In the genomic region with DNA sequence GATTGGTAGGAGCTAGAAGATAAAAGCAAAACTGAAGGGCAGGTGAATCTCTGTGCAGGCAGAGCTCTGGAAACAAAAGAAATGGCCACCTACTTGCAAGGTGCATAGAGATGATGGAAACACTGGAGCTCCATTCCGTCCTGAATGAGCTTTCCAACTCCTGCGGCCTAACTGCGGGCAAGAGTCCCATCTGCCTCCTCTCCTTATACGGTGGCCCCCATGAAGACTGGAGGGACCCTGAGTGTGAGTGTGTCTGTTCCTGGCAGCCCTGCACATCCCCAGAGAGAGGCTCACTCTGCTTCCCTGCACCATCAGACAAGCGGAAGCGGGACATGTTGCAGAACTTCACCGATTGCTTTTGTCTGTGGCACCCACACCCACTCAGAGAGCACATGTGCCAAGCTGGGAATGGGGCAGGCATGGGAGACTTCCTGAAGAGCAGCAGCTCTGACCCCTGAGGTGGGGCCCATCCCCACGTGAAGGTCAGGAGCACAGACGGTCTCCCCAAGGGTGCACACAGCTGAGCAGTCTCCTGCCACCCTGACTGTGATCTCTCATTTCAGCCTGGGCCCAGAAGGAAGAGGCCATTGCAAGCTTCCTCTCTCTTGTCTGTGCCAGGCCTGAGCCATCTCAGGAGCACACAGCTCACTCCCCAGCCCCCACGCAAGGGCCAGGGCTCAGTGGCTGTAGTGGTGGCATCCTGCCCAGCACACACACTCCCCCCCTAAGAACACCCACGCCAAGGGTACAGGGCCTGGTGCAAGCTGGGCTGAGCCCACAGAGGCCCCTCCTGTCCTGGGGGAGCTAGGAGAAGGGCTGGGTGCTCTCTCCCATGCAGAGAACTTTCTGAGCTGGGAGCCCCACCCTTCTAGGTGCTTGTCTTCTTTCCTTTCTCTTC, we compare ENCODE assay signal across 1 cellular context.
TF ChIP-seq lines count a peak whose summit lies in the region.

No MANE protein-coding gene starts in this region.

TF ChIP-seq in HepG2, 621 proteins besides CTCF, POLR2A, EP300 and RAD21 (continued from another document and continues in another):
- TF ChIP-seq AKNA (CRISPR knock-in tag; IDR thresholded peaks at IDR 0.05; ENCODE audit: borderline replicate concordance) (no peak), ZNF510 (CRISPR knock-in tag; IDR thresholded peaks at IDR 0.05; ENCODE audit: low read depth) (no peak), ZNF446 (CRISPR knock-in tag; IDR thresholded peaks at IDR 0.05) (no peak), TEAD2 (CRISPR knock-in tag; IDR thresholded peaks at IDR 0.05) (no peak), MTF2 (CRISPR knock-in tag; IDR thresholded peaks at IDR 0.05; ENCODE audit: borderline replicate concordance) (no peak), ZNF512 (CRISPR knock-in tag; IDR thresholded peaks at IDR 0.05) (peak; percentile 95), ARHGAP35 (CRISPR knock-in tag; IDR thresholded peaks at IDR 0.05; ENCODE audit: borderline replicate concordance) (no peak), DRAP1 (CRISPR knock-in tag; IDR thresholded peaks at IDR 0.05) (0 out of 2 replicates have a peak, but pooled peaks have one; percentile 21), SIN3A (IDR thresholded peaks at IDR 0.05; ENCODE audit: borderline replicate concordance, low read depth, low read length) (no peak), IRF2 (CRISPR knock-in tag; IDR thresholded peaks at IDR 0.05) (0 out of 2 replicates have a peak, but pooled peaks have one; percentile 18), REL (CRISPR knock-in tag; conservative IDR thresholded peaks at IDR 0.05) (no peak), ZNF605 (CRISPR knock-in tag; IDR thresholded peaks at IDR 0.05) (no peak), TBX2 (CRISPR knock-in tag; IDR thresholded peaks at IDR 0.05; ENCODE audit: borderline replicate concordance) (no peak), SP4 (CRISPR knock-in tag; IDR thresholded peaks at IDR 0.05) (peak; percentile 62; the same call in 1 of the 2 replicates), ZNF292 (CRISPR knock-in tag; IDR thresholded peaks at IDR 0.05; ENCODE audit: borderline replicate concordance, low read depth) (peak; percentile 52; the same call in 1 of the 2 replicates), ZNF382 (CRISPR knock-in tag; IDR thresholded peaks at IDR 0.05; ENCODE audit: borderline replicate concordance) (no peak), XBP1 (CRISPR knock-in tag; IDR thresholded peaks at IDR 0.05) (no peak), AKAP8 (CRISPR knock-in tag; IDR thresholded peaks at IDR 0.05) (peak; percentile 63), ZNF556 (CRISPR knock-in tag; IDR thresholded peaks at IDR 0.05; ENCODE audit: borderline replicate concordance) (no peak), KLF13 (CRISPR knock-in tag; IDR thresholded peaks at IDR 0.05) (0 out of 2 replicates have a peak, but pooled peaks have one; percentile 48), TEF (CRISPR knock-in tag; IDR thresholded peaks at IDR 0.05) (no peak), ZNF281 (CRISPR knock-in tag; IDR thresholded peaks at IDR 0.05; ENCODE audit: borderline replicate concordance) (peak; percentile 24; the same call in 1 of the 2 replicates), NFRKB (IDR thresholded peaks at IDR 0.05) (no peak), KMT2B (CRISPR knock-in tag; IDR thresholded peaks at IDR 0.05) (no peak; the same call in 1 of the 2 replicates), TMF1 (CRISPR knock-in tag; IDR thresholded peaks at IDR 0.05; ENCODE audit: low read depth) (no peak; the same call in 1 of the 2 replicates), BRCA1 (CRISPR knock-in tag; IDR thresholded peaks at IDR 0.05) (no peak), SRSF4 (IDR thresholded peaks at IDR 0.05; ENCODE audit: low read depth, low read length, poor library complexity, severe bottlenecking) (no peak), SNRNP70 (IDR thresholded peaks at IDR 0.05; ENCODE audit: low read depth, low read length) (no peak), ZNF207 (IDR thresholded peaks at IDR 0.05; ENCODE audit: borderline replicate concordance) (no peak), ZNF83 (CRISPR knock-in tag; IDR thresholded peaks at IDR 0.05; ENCODE audit: borderline replicate concordance) (0 out of 2 replicates have a peak, but pooled peaks have one; percentile 74), ZNF230 (CRISPR knock-in tag; IDR thresholded peaks at IDR 0.05) (no peak), PRMT3 (CRISPR knock-in tag; IDR thresholded peaks at IDR 0.05; ENCODE audit: borderline replicate concordance, low read depth) (no peak), FOXP1 (IDR thresholded peaks at IDR 0.05) (no peak), FOXP1 (CRISPR knock-in tag; IDR thresholded peaks at IDR 0.05) (no peak), ZNF496 (CRISPR knock-in tag; IDR thresholded peaks at IDR 0.05; ENCODE audit: insufficient replicate concordance) (no peak), ZNF749 (CRISPR knock-in tag; IDR thresholded peaks at IDR 0.05; ENCODE audit: borderline replicate concordance) (no peak; the same call in 1 of the 2 replicates), ZNF557 (CRISPR knock-in tag; IDR thresholded peaks at IDR 0.05) (no peak), ZNF772 (CRISPR knock-in tag; IDR thresholded peaks at IDR 0.05) (no peak), SMAD9 (CRISPR knock-in tag; IDR thresholded peaks at IDR 0.05) (peak; percentile 58; the same call in 1 of the 2 replicates)
- TF ChIP-seq, protein P1, sequence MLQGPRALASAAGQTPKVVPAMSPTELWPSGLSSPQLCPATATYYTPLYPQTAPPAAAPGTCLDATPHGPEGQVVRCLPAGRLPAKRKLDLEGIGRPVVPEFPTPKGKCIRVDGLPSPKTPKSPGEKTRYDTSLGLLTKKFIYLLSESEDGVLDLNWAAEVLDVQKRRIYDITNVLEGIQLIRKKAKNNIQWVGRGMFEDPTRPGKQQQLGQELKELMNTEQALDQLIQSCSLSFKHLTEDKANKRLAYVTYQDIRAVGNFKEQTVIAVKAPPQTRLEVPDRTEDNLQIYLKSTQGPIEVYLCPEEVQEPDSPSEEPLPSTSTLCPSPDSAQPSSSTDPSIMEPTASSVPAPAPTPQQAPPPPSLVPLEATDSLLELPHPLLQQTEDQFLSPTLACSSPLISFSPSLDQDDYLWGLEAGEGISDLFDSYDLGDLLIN (CRISPR knock-in tag; IDR thresholded peaks at IDR 0.05; ENCODE audit: borderline replicate concordance) = no peak; the same call in 1 of the 2 replicates
- TF ChIP-seq, protein P2, sequence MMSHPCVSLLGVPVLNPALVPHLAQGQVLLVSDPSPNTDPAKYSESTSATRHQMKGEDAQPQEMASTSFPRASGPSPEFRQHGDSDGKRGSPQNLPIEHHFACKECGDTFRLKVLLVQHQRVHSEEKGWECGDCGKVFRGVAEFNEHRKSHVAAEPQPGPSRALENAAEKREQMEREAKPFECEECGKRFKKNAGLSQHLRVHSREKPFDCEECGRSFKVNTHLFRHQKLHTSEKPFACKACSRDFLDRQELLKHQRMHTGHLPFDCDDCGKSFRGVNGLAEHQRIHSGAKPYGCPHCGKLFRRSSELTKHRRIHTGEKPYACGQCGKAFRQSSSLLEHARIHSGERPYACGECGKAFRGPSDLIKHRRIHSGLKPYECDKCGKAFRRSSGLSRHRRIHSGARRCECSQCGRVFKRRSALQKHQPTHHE (CRISPR knock-in tag; IDR thresholded peaks at IDR 0.05; ENCODE audit: borderline replicate concordance) = no peak
- TF ChIP-seq, protein P3, sequence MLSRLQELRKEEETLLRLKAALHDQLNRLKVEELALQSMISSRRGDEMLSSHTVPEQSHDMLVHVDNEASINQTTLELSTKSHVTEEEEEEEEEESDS (CRISPR knock-in tag; IDR thresholded peaks at IDR 0.05; ENCODE audit: borderline replicate concordance) = no peak
- TF ChIP-seq, protein P4, sequence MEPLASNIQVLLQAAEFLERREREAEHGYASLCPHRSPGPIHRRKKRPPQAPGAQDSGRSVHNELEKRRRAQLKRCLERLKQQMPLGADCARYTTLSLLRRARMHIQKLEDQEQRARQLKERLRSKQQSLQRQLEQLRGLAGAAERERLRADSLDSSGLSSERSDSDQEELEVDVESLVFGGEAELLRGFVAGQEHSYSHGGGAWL (CRISPR knock-in tag; IDR thresholded peaks at IDR 0.05) = no peak; the same call in 1 of the 2 replicates
- TF ChIP-seq, protein P5, sequence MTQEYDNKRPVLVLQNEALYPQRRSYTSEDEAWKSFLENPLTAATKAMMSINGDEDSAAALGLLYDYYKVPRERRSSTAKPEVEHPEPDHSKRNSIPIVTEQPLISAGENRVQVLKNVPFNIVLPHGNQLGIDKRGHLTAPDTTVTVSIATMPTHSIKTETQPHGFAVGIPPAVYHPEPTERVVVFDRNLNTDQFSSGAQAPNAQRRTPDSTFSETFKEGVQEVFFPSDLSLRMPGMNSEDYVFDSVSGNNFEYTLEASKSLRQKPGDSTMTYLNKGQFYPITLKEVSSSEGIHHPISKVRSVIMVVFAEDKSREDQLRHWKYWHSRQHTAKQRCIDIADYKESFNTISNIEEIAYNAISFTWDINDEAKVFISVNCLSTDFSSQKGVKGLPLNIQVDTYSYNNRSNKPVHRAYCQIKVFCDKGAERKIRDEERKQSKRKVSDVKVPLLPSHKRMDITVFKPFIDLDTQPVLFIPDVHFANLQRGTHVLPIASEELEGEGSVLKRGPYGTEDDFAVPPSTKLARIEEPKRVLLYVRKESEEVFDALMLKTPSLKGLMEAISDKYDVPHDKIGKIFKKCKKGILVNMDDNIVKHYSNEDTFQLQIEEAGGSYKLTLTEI (CRISPR knock-in tag; conservative IDR thresholded peaks at IDR 0.05) = no peak
- TF ChIP-seq, protein P6, sequence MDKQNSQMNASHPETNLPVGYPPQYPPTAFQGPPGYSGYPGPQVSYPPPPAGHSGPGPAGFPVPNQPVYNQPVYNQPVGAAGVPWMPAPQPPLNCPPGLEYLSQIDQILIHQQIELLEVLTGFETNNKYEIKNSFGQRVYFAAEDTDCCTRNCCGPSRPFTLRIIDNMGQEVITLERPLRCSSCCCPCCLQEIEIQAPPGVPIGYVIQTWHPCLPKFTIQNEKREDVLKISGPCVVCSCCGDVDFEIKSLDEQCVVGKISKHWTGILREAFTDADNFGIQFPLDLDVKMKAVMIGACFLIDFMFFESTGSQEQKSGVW (CRISPR knock-in tag; IDR thresholded peaks at IDR 0.05; ENCODE audit: borderline replicate concordance) = no peak
